Comparison of ENCODE assay signal across 8 cellular contexts in the genomic region with DNA sequence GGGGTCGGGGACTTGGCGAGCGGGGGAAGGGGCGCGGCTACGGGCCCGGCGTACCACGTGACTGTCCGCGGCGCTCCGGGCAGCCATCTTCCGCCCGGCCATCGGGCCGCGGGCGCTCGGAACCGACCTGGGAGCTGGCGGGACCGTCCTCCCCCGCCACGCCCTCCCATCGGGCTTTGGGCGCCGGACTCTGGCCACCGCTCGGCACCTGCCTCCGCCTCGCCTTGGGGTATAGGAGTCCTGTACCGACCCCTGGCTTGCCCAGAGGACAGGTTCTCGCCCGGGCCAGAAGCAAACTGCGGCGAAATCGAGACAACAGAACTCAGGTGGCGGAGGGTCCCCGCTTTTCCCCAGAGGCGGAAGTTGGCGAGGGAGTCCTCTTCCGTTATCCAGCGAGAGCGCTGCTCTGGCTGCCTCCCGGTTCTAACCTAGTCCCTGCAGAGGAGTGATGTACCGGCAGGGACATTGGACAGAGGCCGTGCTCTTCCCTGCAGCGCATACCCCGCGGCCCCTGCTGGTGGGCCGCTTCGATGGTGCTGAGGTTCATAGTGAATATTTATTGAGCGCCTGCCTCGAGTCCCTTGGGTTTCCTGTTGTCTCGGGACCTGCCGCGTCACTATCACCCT. TPM values are rescaled to one million over a fixed set of nuclear protein-coding genes. Genes with fewer than 3 reads are reported as not detected.
DNase-seq lines count a peak whose midpoint lies in the region; ATAC-seq and TF ChIP-seq lines count a peak whose summit lies in the region.

No MANE protein-coding gene starts in this region.

- H3K4me1 Mint-ChIP-seq in Caco-2 (ENCODE audit: low read depth, unreplicated experiment), result peaks cover 14% of the 10 kb centered on the region
- H3K4me1 Mint-ChIP-seq in stimulated activated naive B cell treated with anti-CD40 and anti-IgM and Interleukin-4, amounts not matched to agents 10 μg/mL and 1 μg/mL and 100 μg/mL, for 72 hours, result peaks cover 15 to 21% of the 10 kb centered on the region in 2 donors

- H3K27me3 Mint-ChIP-seq in Caco-2 (ENCODE audit: insufficient read depth, unreplicated experiment), result no peaks in the 10 kb centered on the region
- no peaks in the 10 kb centered on the region for H3K27me3 Mint-ChIP-seq in stimulated activated naive B cell treated with anti-CD40 and anti-IgM and Interleukin-4, amounts not matched to agents 10 μg/mL and 1 μg/mL and 100 μg/mL, for 72 hours

- POLR2A ChIA-PET in Caco-2 (lab: Charles Lee), result interaction anchor here (0.6 to 1.7 kb wide), 9 partner anchors 18 to 80 kb away, joined by 3 to 8 read pairs (median 4); no protein-coding TSS in a partner anchor

- TF ChIP-seq CTCF in Caco-2 (IDR thresholded peaks at IDR 0.05; ENCODE audit: insufficient read depth in 1 of 2, low read depth in 1 of 2, low read length in 1 of 2, severe bottlenecking in 1 of 2, unreplicated experiment in 1 of 2) (peak; percentile 78 to 82), mucosa of descending colon (IDR thresholded peaks at IDR 0.05) (peak; percentile 27)

- intact Hi-C loops in Caco-2 (cut with micrococcal nuclease; ENCODE audit: unreplicated experiment) (loop anchor here (1.0 to 2.0 kb wide), 4 partner anchors 28 to 258 kb away; no protein-coding TSS in a partner anchor), mucosa of descending colon (cut with DNase I, micrococcal nuclease) (loop anchor here in 1 of 2 donors (5.0 kb wide), 1 partner anchor 208 kb away; no protein-coding TSS in a partner anchor)

- H3K9me3 ChIP-seq in Caco-2, result no peaks in the 10 kb centered on the region
- H3K9me3 ChIP-seq in mucosa of descending colon, result no peaks in the 10 kb centered on the region

- no peaks in the 10 kb centered on the region for H3K9me3 Mint-ChIP-seq in Caco-2 (ENCODE audit: unreplicated experiment)
- H3K9me3 Mint-ChIP-seq in stimulated activated naive B cell treated with anti-CD40 and anti-IgM and Interleukin-4, amounts not matched to agents 10 μg/mL and 1 μg/mL and 100 μg/mL, for 72 hours, result no peaks in the 10 kb centered on the region

- H3K4me3 Mint-ChIP-seq in Caco-2 (ENCODE audit: unreplicated experiment), result peak overlapping the region; percentile 78
- H3K4me3 Mint-ChIP-seq in stimulated activated naive B cell treated with anti-CD40 and anti-IgM and Interleukin-4, amounts not matched to agents 10 μg/mL and 1 μg/mL and 100 μg/mL, for 72 hours, result peak overlapping the region; percentile 88 to 89

- peaks cover 18% of the 10 kb centered on the region for H3K36me3 Mint-ChIP-seq in Caco-2 (ENCODE audit: insufficient read depth, unreplicated experiment)
- peaks cover 7 to 12% of the 10 kb centered on the region in 2 donors for H3K36me3 Mint-ChIP-seq in stimulated activated naive B cell treated with anti-CD40 and anti-IgM and Interleukin-4, amounts not matched to agents 10 μg/mL and 1 μg/mL and 100 μg/mL, for 72 hours

- no peaks in the 10 kb centered on the region for H3K36me3 ChIP-seq in Caco-2 (ENCODE audit: control insufficient read depth, insufficient read depth, low read length)
- no peaks in the 10 kb centered on the region for H3K36me3 ChIP-seq in mucosa of descending colon (ENCODE audit: low read depth)

- no peaks in the 10 kb centered on the region for H3K27me3 ChIP-seq in Caco-2 (replicated peaks; ENCODE audit: control insufficient read depth, insufficient read depth, low read length)

- H3K27ac Mint-ChIP-seq in Caco-2 (ENCODE audit: unreplicated experiment), result peak overlapping the region; percentile 93
- peak overlapping the region; percentile 95 for H3K27ac Mint-ChIP-seq in stimulated activated naive B cell treated with anti-CD40 and anti-IgM and Interleukin-4, amounts not matched to agents 10 μg/mL and 1 μg/mL and 100 μg/mL, for 72 hours

- H3K4me1 ChIP-seq in Caco-2 (peaks cover 11% of the 10 kb centered on the region; the same call in 1 of the 2 replicates), mucosa of descending colon (ENCODE audit: low read depth) (peaks cover 11% of the 10 kb centered on the region)

- peak overlapping the region; percentile 95 for H3K27ac ChIP-seq in epithelial cell of prostate

- peak overlapping the region; percentile 88 for H3K4me3 ChIP-seq in Caco-2 (ENCODE audit: low read depth, low read length)
- H3K4me3 ChIP-seq in mucosa of descending colon, result peak overlapping the region; percentile 92

- DNase-seq in Caco-2, result peak; percentile 87 to 94
- peak; percentile 80 for DNase-seq in NOMO-1 treated with dmso at 0.1 percent for 144 hours (lab: John Stamatoyannopoulos, UW; ENCODE audit: unreplicated experiment)
- DNase-seq in activated T-cell treated with anti-CD3 and anti-CD28 coated beads for 4 hours, result peak; percentile 43
- no peak for DNase-seq in epithelial cell of prostate (ENCODE audit: low read depth, low spot score)
- DNase-seq in mucosa of descending colon, result peak in 2 of 3 donors; percentile 82 to 90
- peak; percentile 68 for DNase-seq in stimulated activated naive B cell treated with anti-CD40 and anti-IgM and Interleukin-4, amounts not matched to agents 10 μg/mL and 1 μg/mL and 100 μg/mL, for 72 hours

- ATAC-seq in GM19351 (IDR thresholded peaks at IDR 0.05; ENCODE audit: unreplicated experiment) (peak; percentile 38), HG03457 (IDR thresholded peaks at IDR 0.05; ENCODE audit: unreplicated experiment) (peak; percentile 34), mucosa of descending colon (peak; percentile 69)
- ATAC-seq in stimulated activated naive B cell treated with anti-CD40 and anti-IgM and Interleukin-4, amounts not matched to agents 10 μg/mL and 1 μg/mL and 100 μg/mL, for 72 hours (replicated peaks), result peak; percentile 55 to 56

- CTCF ChIA-PET in Caco-2 (lab: Charles Lee), result interaction anchor here (0.6 to 2.0 kb wide), 11 partner anchors 20 to 257 kb away, joined by 3 to 12 read pairs (median 4); no protein-coding TSS in a partner anchor

- BruUV-seq in Caco-2 (replicated peaks; lab: Mats Ljungman, UMichigan), result no TSS peak

RNA-seq across cellular contexts. Expression of gene SGMS1, which starts 1.2 kb away (rescaled TPM):
- 30.5 and 34.8 TPM in 2 replicates for total RNA-seq in Caco-2 (2022)
- 10 to 100 TPM; 14.4 to 28.4 (median 20.0) TPM for total RNA-seq in mucosa of descending colon
